ENCODE assay signal across 9 cellular contexts in genomic region chr9:136882109-136882946, GRCh38. TPM values are rescaled to one million over a fixed set of nuclear protein-coding genes. Genes with fewer than 3 reads are reported as not detected.
DNase-seq lines count a peak whose midpoint lies in the region; ATAC-seq, FAIRE-seq and TF ChIP-seq lines count a peak whose summit lies in the region.
"Had no signal": no experiment of that assay in that cellular context is flagged by ENCODE, and none has a peak within 500 bp of the region (broad histone marks: within the 10 kb centered on the region; RNA-seq: fewer than 3 reads in every experiment).

No MANE protein-coding gene starts in this region.

- H3K27ac Mint-ChIP-seq in naive B cell: peak overlapping the region in 5 of 6 donors; percentile 57 to 87 (median 70)
- H3K27ac Mint-ChIP-seq: brain had no signal

- TF ChIP-seq EP300 in suprapubic skin (IDR thresholded peaks at IDR 0.05): no peak

- no peaks in the 10 kb centered on the region for H3K9me3 ChIP-seq in suprapubic skin

- ATAC-seq in naive B cell (ENCODE audit: low read depth in 2 of 2) (peak; percentile 24 to 37), HG03135 (IDR thresholded peaks at IDR 0.05; ENCODE audit: unreplicated experiment) (no peak)

- peaks cover 38% of the 10 kb centered on the region for H3K4me1 ChIP-seq in suprapubic skin

- no peak for FAIRE-seq in D721Med (lab: Jason Lieb, UNC)

- DNase-seq in HT1080 (ENCODE audit: low read depth) (peak; percentile 92), coronary artery (ENCODE audit: low spot score) (no peak), naive B cell (peak; percentile 52), suprapubic skin (ENCODE audit: low spot score in 2 of 2) (peak in 1 of 2 donors; percentile 87), D721Med (ENCODE audit: insufficient read length, low spot score) (no peak)
- DNase-seq in activated CD4-positive, CD25-positive, alpha-beta regulatory T cell treated with anti-CD3 and anti-CD28 coated beads, Interleukin-2, amount 50 U/mL, for 72 hours: peak; percentile 75

- no peaks in the 10 kb centered on the region for H3K27me3 Mint-ChIP-seq in naive B cell

- TF ChIP-seq POLR2A in suprapubic skin (IDR thresholded peaks at IDR 0.05): no peak

- H3K36me3 ChIP-seq in suprapubic skin: no peaks in the 10 kb centered on the region

- H3K4me3 ChIP-seq in coronary artery (peak overlapping the region; percentile 36), suprapubic skin (peak overlapping the region; percentile 35)

- WGBS in suprapubic skin: 10% methylated on average over 12 of the region's 19 CpGs

- no peaks in the 10 kb centered on the region for H3K36me3 Mint-ChIP-seq in naive B cell
- H3K36me3 Mint-ChIP-seq: brain had no signal

- H3K27me3 ChIP-seq in suprapubic skin: no peaks in the 10 kb centered on the region

- H3K9me3 Mint-ChIP-seq in naive B cell: no peaks in the 10 kb centered on the region
- H3K9me3 Mint-ChIP-seq: brain had no signal

- TF ChIP-seq CTCF in GM12872 (IDR thresholded peaks at IDR 0.05; ENCODE audit: insufficient read depth, low read depth, low read length): 0 out of 3 replicates have a peak, but pooled peaks have one; percentile 5
- no peak for TF ChIP-seq CTCF in coronary artery (IDR thresholded peaks at IDR 0.05)
- no peak for TF ChIP-seq CTCF in suprapubic skin (IDR thresholded peaks at IDR 0.05)
- no peak for TF ChIP-seq CTCF in D721Med (IDR thresholded peaks at IDR 0.05; ENCODE audit: insufficient read depth, missing control alignments)

- peaks cover 14 to 32% (median 20%) of the 10 kb centered on the region in 3 donors for H3K4me1 Mint-ChIP-seq in naive B cell

- peak overlapping the region; percentile 35 to 80 (median 74) for H3K4me3 Mint-ChIP-seq in naive B cell

- H3K27ac ChIP-seq in coronary artery: peak overlapping the region in 1 of 2 donors; percentile 37
- H3K27ac ChIP-seq in suprapubic skin: peak overlapping the region; percentile 73

RNA-seq across cellular contexts. Expression of gene TRAF2, which starts 4.0 kb away (rescaled TPM):
- total RNA-seq in HT1080 (2014; rRNA removed; shearing (Covaris generic)): 16.9 and 18.5 TPM in 2 replicates
- 16.8 and 20.3 TPM in 2 replicates for polyA plus RNA-seq in HT1080 (2015; cell fraction: cytosol; rRNA removed)
- polyA plus RNA-seq in HT1080 (2015; cell fraction: nucleus; rRNA removed): 23.4 and 26.6 TPM in 2 replicates
- polyA plus RNA-seq in naive B cell (ENCODE audit: low read depth in 6 of 6): 10 to 100 TPM; 13.2 to 29.9 (median 18.4) TPM
- total RNA-seq in suprapubic skin: 10 to 100 TPM in 2 of 4 donors, 1 to 10 TPM in 2; 8.6 to 16.1 (median 10.5) TPM

RNA-seq across cellular contexts. Expression of gene EDF1, which starts 16.2 kb away (rescaled TPM):
- total RNA-seq in HT1080 (2014; rRNA removed; shearing (Covaris generic)): 301 and 357 TPM in 2 replicates
- 305 and 309 TPM in 2 replicates for polyA plus RNA-seq in HT1080 (2015; cell fraction: cytosol; rRNA removed)
- 195 and 200 TPM in 2 replicates for polyA plus RNA-seq in HT1080 (2015; cell fraction: nucleus; rRNA removed)
- polyA plus RNA-seq in naive B cell (ENCODE audit: low read depth in 6 of 6): 100 to 1,000 TPM; 267 to 324 (median 299) TPM
- 100 to 1,000 TPM; 236 to 328 (median 311) TPM for total RNA-seq in suprapubic skin

RNA-seq across cellular contexts. Expression of gene MAMDC4, which starts 30.2 kb away (rescaled TPM):
- 5.5 and 7.4 TPM in 2 replicates for total RNA-seq in HT1080 (2014; rRNA removed; shearing (Covaris generic))
- 1.3 and 1.5 TPM in 2 replicates for polyA plus RNA-seq in HT1080 (2015; cell fraction: cytosol; rRNA removed)
- 50.1 and 50.4 TPM in 2 replicates for polyA plus RNA-seq in HT1080 (2015; cell fraction: nucleus; rRNA removed)
- not detected for polyA plus RNA-seq in naive B cell (ENCODE audit: low read depth in 6 of 6)
- 1 to 10 TPM; 1.3 to 3.9 (median 1.8) TPM for total RNA-seq in suprapubic skin

RNA-seq across cellular contexts. Expression of gene PHPT1, which starts 33.1 kb away (rescaled TPM):
- 124 and 165 TPM in 2 replicates for total RNA-seq in HT1080 (2014; rRNA removed; shearing (Covaris generic))
- 128 and 173 TPM in 2 replicates for polyA plus RNA-seq in HT1080 (2015; cell fraction: cytosol; rRNA removed)
- 149 and 152 TPM in 2 replicates for polyA plus RNA-seq in HT1080 (2015; cell fraction: nucleus; rRNA removed)
- polyA plus RNA-seq in naive B cell (ENCODE audit: low read depth in 6 of 6): 10 to 100 TPM; 48.0 to 67.7 (median 49.6) TPM
- 10 to 100 TPM; 41.9 to 64.2 (median 46.6) TPM for total RNA-seq in suprapubic skin

RNA-seq across cellular contexts. Expression of gene AJM1, which starts 40.0 kb away (rescaled TPM):
- total RNA-seq in HT1080 (2014; rRNA removed; shearing (Covaris generic)): 0.87 and 1.5 TPM in 2 replicates
- 1.4 and 1.7 TPM in 2 replicates for polyA plus RNA-seq in HT1080 (2015; cell fraction: cytosol; rRNA removed)
- polyA plus RNA-seq in HT1080 (2015; cell fraction: nucleus; rRNA removed): 8.2 and 11.8 TPM in 2 replicates
- under 1 TPM in 1 of 6 donors, not detected in 5; 0.08 TPM for polyA plus RNA-seq in naive B cell (ENCODE audit: low read depth in 6 of 6)
- total RNA-seq in suprapubic skin: 1 to 10 TPM; 1.6 to 3.1 (median 2.2) TPM

Comparison
In these comparisons a context has a peak if more than half of its experiments do, and no peak if none do; other contexts are left out.
1. DNase-seq: peak in HT1080 (single experiment), activated CD4-positive, CD25-positive, alpha-beta regulatory T cell treated with anti-CD3 and anti-CD28 coated beads, Interleukin-2, amount 50 U/mL, for 72 hours (single experiment) and naive B cell (single experiment); none in coronary artery (single experiment) and D721Med (single experiment).